In the genomic region with DNA sequence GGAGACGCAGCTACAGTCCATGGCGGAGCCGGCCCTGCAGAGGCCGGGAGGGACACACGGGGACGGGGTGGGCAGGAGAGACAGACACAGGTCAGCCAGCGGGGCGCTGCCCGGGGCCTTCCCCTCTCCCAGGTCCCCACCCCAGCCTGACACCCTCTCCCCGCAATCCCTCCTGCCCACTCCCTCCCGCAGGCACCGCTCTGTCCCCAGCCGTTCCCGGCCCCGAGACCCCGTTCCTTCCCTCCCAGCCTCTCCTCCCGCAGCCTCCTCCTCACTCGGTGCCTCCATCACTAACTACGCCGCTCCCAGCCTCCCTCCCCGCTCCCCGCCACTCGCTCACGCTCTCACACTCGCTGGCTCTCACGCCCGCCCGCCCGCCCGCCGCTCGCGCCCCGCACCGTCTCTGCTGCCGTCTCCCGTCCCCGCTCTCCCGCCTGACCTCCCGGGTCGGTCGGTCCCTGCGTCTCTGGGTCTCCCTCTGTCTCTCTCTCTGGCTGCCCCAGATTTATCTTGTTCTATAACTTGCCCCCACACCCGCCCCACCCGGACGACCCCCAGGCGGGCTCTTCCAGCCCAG, we compare ENCODE assay signal across 15 cellular contexts. TPM values are rescaled to one million over a fixed set of nuclear protein-coding genes. Genes with fewer than 3 reads are reported as not detected.
DNase-seq lines count a peak whose midpoint lies in the region; ATAC-seq lines count a peak whose summit lies in the region.
"Had no signal": no experiment of that assay in that cellular context is flagged by ENCODE, and none has a peak within 500 bp of the region (broad histone marks: within the 10 kb centered on the region; RNA-seq: fewer than 3 reads in every experiment).

No MANE protein-coding gene starts in this region.

- no peaks in the 10 kb centered on the region for H3K4me1 ChIP-seq in iPS-20b (ENCODE audit: insufficient read depth, low read length)
- H3K4me1 ChIP-seq: gastrocnemius medialis, psoas muscle had no signal

- ATAC-seq in T-helper 17 cell (peak; percentile 35), HG02970 (IDR thresholded peaks at IDR 0.05; ENCODE audit: low FRiP score, unreplicated experiment) (no peak), GM21717 (IDR thresholded peaks at IDR 0.05; ENCODE audit: unreplicated experiment) (no peak)
- ATAC-seq in stimulated activated naive B cell treated with anti-CD40 and anti-IgM and Interleukin-4, amounts not matched to agents 10 μg/mL and 1 μg/mL and 100 μg/mL, for 72 hours (replicated peaks): peak; percentile 31
- ATAC-seq: gastrocnemius medialis, psoas muscle had no signal

- no peaks in the 10 kb centered on the region for H3K27me3 Mint-ChIP-seq in activated naive CD4-positive, alpha-beta T cell treated with anti-CD3 and anti-CD28 coated beads, Interleukin-2, amount 10 ng/mL, durations not matched to agents 7 days and 5 days
- H3K27me3 Mint-ChIP-seq in T-helper 17 cell: peaks cover 15% of the 10 kb centered on the region
- peaks cover 12 to 20% of the 10 kb centered on the region in 2 donors for H3K27me3 Mint-ChIP-seq in stimulated activated naive B cell treated with anti-CD40 and anti-IgM and Interleukin-4, amounts not matched to agents 10 μg/mL and 1 μg/mL and 100 μg/mL, for 72 hours

- H3K9me3 ChIP-seq in T-helper 17 cell (ENCODE audit: control insufficient read depth, low read length, poor library complexity, severe bottlenecking): no peaks in the 10 kb centered on the region
- H3K9me3 ChIP-seq in iPS-20b (ENCODE audit: insufficient read depth, low read depth, low read length): peaks cover 3% of the 10 kb centered on the region; the same call in 1 of the 2 replicates
- H3K9me3 ChIP-seq: gastrocnemius medialis, psoas muscle had no signal

- no peaks in the 10 kb centered on the region for H3K36me3 ChIP-seq in iPS-20b (ENCODE audit: insufficient read depth, low read depth, low read length)
- H3K36me3 ChIP-seq: gastrocnemius medialis had no signal

- peak overlapping the region; percentile 50; the same call in 1 of the 2 replicates for H3K4me3 ChIP-seq in iPS-20b (ENCODE audit: low read length)
- H3K4me3 ChIP-seq: gastrocnemius medialis, psoas muscle had no signal

- no peak overlapping the region for H3K27ac Mint-ChIP-seq in activated naive CD4-positive, alpha-beta T cell treated with anti-CD3 and anti-CD28 coated beads, Interleukin-2, amount 10 ng/mL, durations not matched to agents 7 days and 5 days
- H3K27ac Mint-ChIP-seq in T-helper 17 cell: no peak overlapping the region
- no peak overlapping the region for H3K27ac Mint-ChIP-seq in stimulated activated naive B cell treated with anti-CD40 and anti-IgM and Interleukin-4, amounts not matched to agents 10 μg/mL and 1 μg/mL and 100 μg/mL, for 72 hours
- H3K27ac Mint-ChIP-seq: stimulated activated naive CD8-positive, alpha-beta T cell treated with anti-CD3 and anti-CD28 coated beads, Interleukin-15, Interleukin-2, amounts not matched to agents 100 ng/mL and 50 ng/mL, for 24 hours had no signal

- no peak overlapping the region for H3K4me3 Mint-ChIP-seq in activated naive CD4-positive, alpha-beta T cell treated with anti-CD3 and anti-CD28 coated beads, Interleukin-2, amount 10 ng/mL, durations not matched to agents 7 days and 5 days
- H3K4me3 Mint-ChIP-seq in T-helper 17 cell: no peak overlapping the region
- H3K4me3 Mint-ChIP-seq in stimulated activated naive B cell treated with anti-CD40 and anti-IgM and Interleukin-4, amounts not matched to agents 10 μg/mL and 1 μg/mL and 100 μg/mL, for 72 hours: peak overlapping the region in 1 of 2 donors; percentile 20
- H3K4me3 Mint-ChIP-seq: stimulated activated naive CD8-positive, alpha-beta T cell treated with anti-CD3 and anti-CD28 coated beads, Interleukin-15, Interleukin-2, amounts not matched to agents 100 ng/mL and 50 ng/mL, for 24 hours had no signal

- peaks cover 93% of the 10 kb centered on the region for H3K27me3 ChIP-seq in iPS-20b (ENCODE audit: insufficient read depth, low read length)

- peak; percentile 46 for DNase-seq in activated naive CD4-positive, alpha-beta T cell treated with anti-CD3 and anti-CD28 coated beads, Interleukin-2, amount 10 ng/mL, durations not matched to agents 7 days and 5 days
- no peak for DNase-seq in activated naive CD4-positive, alpha-beta T cell treated with Interleukin-2 at 50 U/mL for 16 hours
- DNase-seq in T-helper 17 cell: no peak
- no peak for DNase-seq in stimulated activated naive B cell treated with anti-CD40 and anti-IgM and Interleukin-4, amounts not matched to agents 10 μg/mL and 1 μg/mL and 100 μg/mL, for 72 hours
- no peak for DNase-seq in substantia nigra (lab: John Stamatoyannopoulos, UW)
- DNase-seq: gastrocnemius medialis; NCI-H187; psoas muscle; stimulated activated CD4-positive, alpha-beta T cell treated with anti-CD3 and anti-CD28 coated beads, Interleukin-2, amount 100 ng/mL, for 48 hours had no signal

- H3K9me3 Mint-ChIP-seq in activated naive CD4-positive, alpha-beta T cell treated with anti-CD3 and anti-CD28 coated beads, Interleukin-2, amount 10 ng/mL, durations not matched to agents 7 days and 5 days: no peaks in the 10 kb centered on the region
- H3K9me3 Mint-ChIP-seq in stimulated activated naive B cell treated with anti-CD40 and anti-IgM and Interleukin-4, amounts not matched to agents 10 μg/mL and 1 μg/mL and 100 μg/mL, for 72 hours: no peaks in the 10 kb centered on the region
- H3K9me3 Mint-ChIP-seq: stimulated activated naive CD8-positive, alpha-beta T cell treated with anti-CD3 and anti-CD28 coated beads, Interleukin-15, Interleukin-2, amounts not matched to agents 100 ng/mL and 50 ng/mL, for 24 hours had no signal

- H3K27ac ChIP-seq in iPS-20b (ENCODE audit: low read length) (no peak overlapping the region), substantia nigra (ENCODE audit: low read depth, low read length, poor library complexity, severe bottlenecking) (no peak overlapping the region)
- H3K27ac ChIP-seq: gastrocnemius medialis, KMS-11, psoas muscle had no signal

- H3K9ac ChIP-seq in iPS-20b (ENCODE audit: low read depth, low read length): no peak overlapping the region
- H3K9ac ChIP-seq: KMS-11 had no signal

- CTCF ChIA-PET in activated naive CD4-positive, alpha-beta T cell treated with anti-CD3 and anti-CD28 coated beads, Interleukin-2, amount 10 ng/mL, durations not matched to agents 7 days and 5 days (lab: Charles Lee): no interaction called here

- H3K36me3 Mint-ChIP-seq in activated naive CD4-positive, alpha-beta T cell treated with anti-CD3 and anti-CD28 coated beads, Interleukin-2, amount 10 ng/mL, durations not matched to agents 7 days and 5 days: peaks cover 20% of the 10 kb centered on the region
- peaks cover 5% of the 10 kb centered on the region for H3K36me3 Mint-ChIP-seq in T-helper 17 cell (ENCODE audit: low read depth)
- peaks cover 0 to 19% of the 10 kb centered on the region in 2 donors for H3K36me3 Mint-ChIP-seq in stimulated activated naive B cell treated with anti-CD40 and anti-IgM and Interleukin-4, amounts not matched to agents 10 μg/mL and 1 μg/mL and 100 μg/mL, for 72 hours

- H3K4me1 Mint-ChIP-seq in activated naive CD4-positive, alpha-beta T cell treated with anti-CD3 and anti-CD28 coated beads, Interleukin-2, amount 10 ng/mL, durations not matched to agents 7 days and 5 days: peaks cover 8% of the 10 kb centered on the region
- H3K4me1 Mint-ChIP-seq in T-helper 17 cell: peaks cover 34% of the 10 kb centered on the region
- H3K4me1 Mint-ChIP-seq in stimulated activated naive B cell treated with anti-CD40 and anti-IgM and Interleukin-4, amounts not matched to agents 10 μg/mL and 1 μg/mL and 100 μg/mL, for 72 hours: peaks cover 33 to 47% of the 10 kb centered on the region in 2 donors

RNA-seq across cellular contexts. Expression of a gene that starts 15.3 kb away (rescaled TPM):
- total RNA-seq in T-helper 17 cell: 1 to 10 TPM; 2.4 to 3.1 TPM
- total RNA-seq: gastrocnemius medialis, lung microvascular endothelial cell, psoas muscle had no signal

RNA-seq across cellular contexts. Expression of a gene that starts 30.0 kb away (rescaled TPM):
- total RNA-seq in T-helper 17 cell: 100 to 1,000 TPM; 929 to 961 TPM

RNA-seq across cellular contexts. Expression of a gene that starts 35.9 kb away (rescaled TPM):
- 10 to 100 TPM in 1 of 2 donors, 1 to 10 TPM in 1; 1.6 to 27.3 TPM for total RNA-seq in T-helper 17 cell
- total RNA-seq: lung microvascular endothelial cell had no signal

RNA-seq across cellular contexts. Expression of a gene that starts 46.1 kb away (rescaled TPM):
- total RNA-seq in T-helper 17 cell: 10 to 100 TPM; 90.1 to 98.3 TPM

RNA-seq across cellular contexts. Expression of a gene that starts 52.9 kb away (rescaled TPM):
- 1,000 to 10,000 TPM; 3,299 to 3,349 TPM for total RNA-seq in T-helper 17 cell

Comparison
In these comparisons a context has a peak if more than half of its experiments do, and no peak if none do; other contexts are left out.
1. ATAC-seq: peak in T-helper 17 cell (single experiment) and stimulated activated naive B cell treated with anti-CD40 and anti-IgM and Interleukin-4, amounts not matched to agents 10 μg/mL and 1 μg/mL and 100 μg/mL, for 72 hours (2 of 2); none in HG02970 (single experiment) and GM21717 (single experiment).